11 cellular contexts compared by ENCODE assay signal in the genomic region with DNA sequence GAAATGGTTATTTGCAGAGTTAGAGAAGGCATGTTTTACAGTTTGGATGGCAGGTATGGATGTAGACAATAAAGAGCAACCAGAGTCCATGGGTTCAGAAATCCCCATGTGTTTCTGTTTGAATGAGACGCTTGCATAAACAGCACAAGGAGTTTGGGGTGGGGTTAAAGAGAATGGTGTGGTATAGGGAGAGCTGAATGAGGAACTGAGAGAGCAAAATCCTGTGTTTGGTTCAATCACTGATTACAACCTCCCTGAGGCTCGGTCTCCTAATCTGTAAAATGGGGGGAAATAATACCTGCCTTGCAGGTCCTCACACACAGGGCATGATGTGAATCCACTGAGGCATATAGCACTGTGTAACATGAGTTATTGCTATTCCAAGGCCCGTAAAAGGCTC.
DNase-seq lines count a peak whose midpoint lies in the region; ATAC-seq and TF ChIP-seq lines count a peak whose summit lies in the region.
"Had no signal": no experiment of that assay in that cellular context is flagged by ENCODE, and none has a peak within 500 bp of the region (broad histone marks: within the 10 kb centered on the region; RNA-seq: fewer than 3 reads in every experiment).

No MANE protein-coding gene starts in this region.

- H3K9ac ChIP-seq in OCI-LY3 (ENCODE audit: low read length): no peak overlapping the region
- H3K9ac ChIP-seq: KMS-11 had no signal

- peaks cover 16% of the 10 kb centered on the region for H3K36me3 ChIP-seq in OCI-LY3 (replicated peaks; ENCODE audit: low read depth, low read length)

- ATAC-seq in GM19397 (IDR thresholded peaks at IDR 0.05; ENCODE audit: unreplicated experiment) (peak; percentile 80), HG02885 (IDR thresholded peaks at IDR 0.05; ENCODE audit: poor library complexity, unreplicated experiment) (peak; percentile 94)
- ATAC-seq: activated CD4-positive, CD25-positive, alpha-beta regulatory T cell treated with anti-CD3 and anti-CD28 coated beads, Interleukin-2, amount 50 U/mL, for 24 hours had no signal

- DNase-seq in GM10248 (ENCODE audit: extremely low spot score): peak; percentile 28
- no peak for DNase-seq in amygdala (lab: John Stamatoyannopoulos, UW)
- no peak for DNase-seq in activated CD4-positive, CD25-positive, alpha-beta regulatory T cell treated with anti-CD3 and anti-CD28 coated beads, Interleukin-2, amount 50 U/mL, for 72 hours
- no peak for DNase-seq in DMS114 treated with DMSO at 0.1 percent for 48 hours (lab: John Stamatoyannopoulos, UW; ENCODE audit: unreplicated experiment)
- DNase-seq in stimulated activated CD4-positive, alpha-beta T cell treated with anti-CD3 and anti-CD28 coated beads, Interleukin-1b, Interleukin-23, amount 100 ng/mL, for 48 hours: no peak
- DNase-seq: stimulated activated CD8-positive, alpha-beta memory T cell treated with anti-CD3 and anti-CD28 coated beads, Interleukin-4, amount 100 ng/mL, for 48 hours had no signal

- no peaks in the 10 kb centered on the region for H3K27me3 ChIP-seq in OCI-LY3 (ENCODE audit: low read depth, low read length)

- H4K20me1 ChIP-seq in OCI-LY3 (ENCODE audit: insufficient read depth, low read length): no peaks in the 10 kb centered on the region

- CTCF ChIA-PET in GM10248 (lab: Yijun Ruan, JAX): interaction anchor here (0.7 to 3.5 kb wide), 2 partner anchors 12 to 22 kb away, joined by 3 to 12 read pairs; no protein-coding TSS in a partner anchor

- no peak overlapping the region for H3K4me3 ChIP-seq in OCI-LY3 (ENCODE audit: low read length)

- no peaks in the 10 kb centered on the region for H3K9me3 ChIP-seq in OCI-LY3 (ENCODE audit: insufficient read depth, low read length)

- TF ChIP-seq CTCF in GM10248 (IDR thresholded peaks at IDR 0.05; ENCODE audit: control extremely low read depth, extremely low read depth, low read depth, missing control alignments) (no peak), OCI-LY3 (IDR thresholded peaks at IDR 0.05; ENCODE audit: low read depth, low read length) (no peak)

- H2AFZ ChIP-seq in OCI-LY3 (ENCODE audit: low read depth, low read length): no peak overlapping the region

- H3K4me1 ChIP-seq in OCI-LY3 (ENCODE audit: low read length): peaks cover 36% of the 10 kb centered on the region

- POLR2A ChIA-PET in GM10248 (lab: Yijun Ruan, JAX): no interaction called here

- no peaks in the 10 kb centered on the region for H3K79me2 ChIP-seq in OCI-LY3 (ENCODE audit: low read length)

- H3K4me2 ChIP-seq in OCI-LY3 (ENCODE audit: low read length): peak overlapping the region; percentile 40
- H3K4me2 ChIP-seq: KMS-11 had no signal

- H3K27ac ChIP-seq in OCI-LY3 (ENCODE audit: low read length): no peak overlapping the region
- H3K27ac ChIP-seq: KMS-11 had no signal
